In genomic region chr20:32823737-32824588, GRCh38 we compare ENCODE assay signal across 9 cellular contexts. TPM values are rescaled to one million over a fixed set of nuclear protein-coding genes. Genes with fewer than 3 reads are reported as not detected.
DNase-seq lines count a peak whose midpoint lies in the region; ATAC-seq and TF ChIP-seq lines count a peak whose summit lies in the region.
"Had no signal": no experiment of that assay in that cellular context is flagged by ENCODE, and none has a peak within 500 bp of the region (broad histone marks: within the 10 kb centered on the region; RNA-seq: fewer than 3 reads in every experiment).

No MANE protein-coding gene starts in this region.

- H3K4me1 Mint-ChIP-seq in endothelial cell (ENCODE audit: unreplicated experiment) = peaks cover 18% of the 10 kb centered on the region

- ATAC-seq in HG02623 (IDR thresholded peaks at IDR 0.05; ENCODE audit: unreplicated experiment) = no peak
- ATAC-seq: activated CD8-positive, alpha-beta memory T cell treated with anti-CD3 and anti-CD28 coated beads, Interleukin-2, amount 10 ng/mL, durations not matched to agents 7 days and 5 days had no signal

- peak; percentile 14 for DNase-seq in NCI-H2171 treated with DMSO at 0.1 percent for 48 hours (lab: John Stamatoyannopoulos, UW)
- DNase-seq in NCI-H2171 (lab: John Stamatoyannopoulos, UW) = no peak
- DNase-seq in NCI-H226 = peak; percentile 24
- no peak for DNase-seq in endothelial cell (ENCODE audit: low spot score)
- peak; percentile 19 for DNase-seq in renal cortical epithelial cell (ENCODE audit: low read depth)
- no peak for DNase-seq in HuH-7 (ENCODE audit: low spot score)
- no peak for DNase-seq in KG1 (lab: John Stamatoyannopoulos, UW)
- DNase-seq: activated CD8-positive, alpha-beta memory T cell treated with anti-CD3 and anti-CD28 coated beads, Interleukin-2, amount 10 ng/mL, durations not matched to agents 7 days and 5 days had no signal

- H3K36me3 Mint-ChIP-seq in endothelial cell (ENCODE audit: low read depth, unreplicated experiment) = peaks cover 13% of the 10 kb centered on the region

- H3K27me3 Mint-ChIP-seq in endothelial cell (ENCODE audit: unreplicated experiment) = peaks cover 7% of the 10 kb centered on the region
- H3K27me3 Mint-ChIP-seq: activated CD8-positive, alpha-beta memory T cell treated with anti-CD3 and anti-CD28 coated beads, Interleukin-2, amount 10 ng/mL, durations not matched to agents 7 days and 5 days had no signal

- H3K4me3 Mint-ChIP-seq in endothelial cell (ENCODE audit: unreplicated experiment) = no peak overlapping the region
- H3K4me3 Mint-ChIP-seq: activated CD8-positive, alpha-beta memory T cell treated with anti-CD3 and anti-CD28 coated beads, Interleukin-2, amount 10 ng/mL, durations not matched to agents 7 days and 5 days had no signal

- H3K27ac Mint-ChIP-seq in endothelial cell (ENCODE audit: unreplicated experiment) = peak overlapping the region; percentile 32

- no peaks in the 10 kb centered on the region for H3K9me3 Mint-ChIP-seq in endothelial cell (ENCODE audit: unreplicated experiment)

- TF ChIP-seq CTCF in endothelial cell (IDR thresholded peaks at IDR 0.05; ENCODE audit: unreplicated experiment) = no peak

RNA-seq across cellular contexts. Expression of gene MAPRE1, which starts 4.2 kb away (rescaled TPM):
- total RNA-seq in endothelial cell (ENCODE audit: unreplicated experiment) = 131 TPM
- 151 and 160 TPM in 2 replicates for total RNA-seq in renal cortical epithelial cell

RNA-seq across cellular contexts. Expression of gene EFCAB8, which starts 34.8 kb away (rescaled TPM):
- total RNA-seq in endothelial cell (ENCODE audit: unreplicated experiment) = 1.1 TPM
- 0.05 TPM in 1 of 2 replicates, not detected in the other for total RNA-seq in renal cortical epithelial cell

Comparison
In these comparisons a context has a peak if more than half of its experiments do, and no peak if none do; other contexts are left out.
1. DNase-seq: peak in NCI-H2171 treated with DMSO at 0.1 percent for 48 hours (single experiment), NCI-H226 (single experiment) and renal cortical epithelial cell (single experiment); none in NCI-H2171 (single experiment), endothelial cell (single experiment), HuH-7 (single experiment) and KG1 (single experiment).